ENCODE assay signal across 12 cellular contexts in genomic region chr12:13609874-13610273, GRCh38.
A peak's percentile ranks its signal among the peaks of the same experiment; 100 is the strongest.
DNase-seq lines count a peak whose midpoint lies in the region; ATAC-seq and TF ChIP-seq lines count a peak whose summit lies in the region.
"Had no signal": no experiment of that assay in that cellular context is flagged by ENCODE, and none has a peak within 500 bp of the region (broad histone marks: within the 10 kb centered on the region; RNA-seq: fewer than 3 reads in every experiment).

No MANE protein-coding gene starts in this region.

- no peak overlapping the region for H2AFZ ChIP-seq in hepatocyte

- H3K9me3 ChIP-seq in hepatocyte (ENCODE audit: low read depth): no peaks in the 10 kb centered on the region
- H3K9me3 ChIP-seq in left ventricle myocardium inferior (replicated peaks): no peaks in the 10 kb centered on the region
- H3K9me3 ChIP-seq: SK-N-SH had no signal

- 33% methylated on average over 2 of the region's 2 CpGs for WGBS in hepatocyte (ENCODE audit: low lambda C conversion rate, missing lambda C conversion rate)

- no peaks in the 10 kb centered on the region for H3K27me3 ChIP-seq in hepatocyte
- H3K27me3 ChIP-seq in left ventricle myocardium inferior (ENCODE audit: low read depth): no peaks in the 10 kb centered on the region

- H3K9me2 ChIP-seq in hepatocyte (replicated peaks; ENCODE audit: insufficient read depth): no peaks in the 10 kb centered on the region
- H3K9me2 ChIP-seq: SK-N-SH had no signal

- H3K9me3 Mint-ChIP-seq in activated CD8-positive, alpha-beta T cell treated with anti-CD3 and anti-CD28 coated beads for 36 hours: no peaks in the 10 kb centered on the region

- CTCF ChIA-PET in activated CD8-positive, alpha-beta T cell treated with anti-CD3 and anti-CD28 coated beads for 36 hours (lab: Charles Lee): no interaction called here

- ATAC-seq in activated CD8-positive, alpha-beta T cell treated with anti-CD3 and anti-CD28 coated beads for 36 hours: no peak

- TF ChIP-seq CTCF in hepatocyte (IDR thresholded peaks at IDR 0.05; ENCODE audit: poor library complexity): no peak
- TF ChIP-seq CTCF in left ventricle myocardium inferior (IDR thresholded peaks at IDR 0.05; ENCODE audit: borderline replicate concordance): no peak
- no peak for TF ChIP-seq CTCF in activated CD8-positive, alpha-beta T cell treated with anti-CD3 and anti-CD28 coated beads for 36 hours (IDR thresholded peaks at IDR 0.05)

- H3K27me3 Mint-ChIP-seq in activated CD8-positive, alpha-beta T cell treated with anti-CD3 and anti-CD28 coated beads for 36 hours: no peaks in the 10 kb centered on the region

- H3K4me3 Mint-ChIP-seq in activated CD8-positive, alpha-beta T cell treated with anti-CD3 and anti-CD28 coated beads for 36 hours: no peak overlapping the region

- no peaks in the 10 kb centered on the region for H3K36me3 Mint-ChIP-seq in activated CD8-positive, alpha-beta T cell treated with anti-CD3 and anti-CD28 coated beads for 36 hours (ENCODE audit: low read depth)

- H3K4me1 ChIP-seq in hepatocyte (ENCODE audit: insufficient read depth) (peaks cover 2% of the 10 kb centered on the region), left ventricle myocardium inferior (no peaks in the 10 kb centered on the region)

- DNase-seq in NCI-H82 (lab: John Stamatoyannopoulos, UW): peak; percentile 50
- no peak for DNase-seq in NCI-H82 treated with DMSO at 0.1 percent for 48 hours (lab: John Stamatoyannopoulos, UW; ENCODE audit: unreplicated experiment)
- peak; percentile 82 for DNase-seq in NCI-H1694 treated with DMSO at 0.1 percent for 48 hours (lab: John Stamatoyannopoulos, UW)
- DNase-seq in hepatocyte (ENCODE audit: low spot score): peak; percentile 17
- no peak for DNase-seq in left ventricle myocardium inferior
- DNase-seq in activated CD8-positive, alpha-beta T cell treated with anti-CD3 and anti-CD28 coated beads for 36 hours: no peak
- DNase-seq in activated gamma-delta T cell treated with Interleukin-2 at 50 U/mL for 16 hours: no peak
- DNase-seq: AML-193, MM.1S, NCI-H2081 treated with DMSO at 0.1 percent for 48 hours, SK-N-SH had no signal

- H3K27ac Mint-ChIP-seq in activated CD8-positive, alpha-beta T cell treated with anti-CD3 and anti-CD28 coated beads for 36 hours: no peak overlapping the region

- POLR2A ChIA-PET in activated CD8-positive, alpha-beta T cell treated with anti-CD3 and anti-CD28 coated beads for 36 hours (lab: Charles Lee): no interaction called here

- intact Hi-C loops in left ventricle myocardium inferior (cut with micrococcal nuclease): no loop called here
- intact Hi-C loops in activated CD8-positive, alpha-beta T cell treated with anti-CD3 and anti-CD28 coated beads for 36 hours (cut with micrococcal nuclease): no loop called here

- H3K4me1 Mint-ChIP-seq in activated CD8-positive, alpha-beta T cell treated with anti-CD3 and anti-CD28 coated beads for 36 hours (ENCODE audit: low read depth): no peaks in the 10 kb centered on the region

- no peak overlapping the region for H3K4me3 ChIP-seq in hepatocyte
- no peak overlapping the region for H3K4me3 ChIP-seq in left ventricle myocardium inferior

- no peaks in the 10 kb centered on the region for H3K79me2 ChIP-seq in hepatocyte

- no peak overlapping the region for H3K27ac ChIP-seq in hepatocyte
- H3K27ac ChIP-seq in left ventricle myocardium inferior (replicated peaks): no peak overlapping the region
- H3K27ac ChIP-seq: KMS-11 had no signal

- H3K4me2 ChIP-seq in hepatocyte: no peak overlapping the region
- H3K4me2 ChIP-seq: KMS-11, SK-N-SH had no signal

- no peaks in the 10 kb centered on the region for H4K20me1 ChIP-seq in hepatocyte (ENCODE audit: insufficient read depth, poor library complexity, severe bottlenecking)

- no peaks in the 10 kb centered on the region for H3K36me3 ChIP-seq in hepatocyte (replicated peaks; ENCODE audit: insufficient read depth, low read depth)
- no peaks in the 10 kb centered on the region for H3K36me3 ChIP-seq in left ventricle myocardium inferior

Comparison
In these comparisons a context has a peak if more than half of its experiments do, and no peak if none do; other contexts are left out.
1. DNase-seq: peak in NCI-H82 (single experiment), NCI-H1694 treated with DMSO at 0.1 percent for 48 hours (single experiment) and hepatocyte (single experiment); none in NCI-H82 treated with DMSO at 0.1 percent for 48 hours (single experiment), left ventricle myocardium inferior (single experiment), activated CD8-positive, alpha-beta T cell treated with anti-CD3 and anti-CD28 coated beads for 36 hours (single experiment) and activated gamma-delta T cell treated with Interleukin-2 at 50 U/mL for 16 hours (single experiment).